ENCODE assay signal across 22 cellular contexts in the genomic region with DNA sequence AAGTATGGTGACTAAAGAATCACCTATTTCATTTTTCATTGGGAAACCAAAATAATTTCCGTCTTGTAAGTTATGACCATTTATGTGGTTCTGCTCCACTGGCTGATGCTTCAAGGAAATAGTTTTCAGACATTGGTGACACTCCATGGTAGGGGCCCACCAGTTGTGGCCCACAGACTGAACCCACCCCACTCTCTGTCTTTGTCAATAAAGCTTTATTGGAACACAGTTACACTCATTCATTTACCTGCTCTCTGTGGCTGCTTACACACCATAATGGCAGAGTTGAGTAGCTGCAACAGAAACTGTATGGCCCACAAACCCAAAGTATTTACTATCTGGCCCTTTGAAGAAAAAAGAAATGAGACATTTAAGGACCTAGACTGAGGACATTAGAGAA.
"Had no signal": no experiment of that assay in that cellular context is flagged by ENCODE, and none has a peak within 500 bp of the region (broad histone marks: within the 10 kb centered on the region; RNA-seq: fewer than 3 reads in every experiment).

No MANE protein-coding gene starts in this region.

- H3K27me3 ChIP-seq: brain microvascular endothelial cell, cardiac muscle cell had no signal

- H3K9me3 ChIP-seq: MG63 had no signal

- H3K27ac Mint-ChIP-seq: activated CD4-positive, alpha-beta memory T cell treated with anti-CD3 and anti-CD28 coated beads, Interleukin-2, amount 10 ng/mL, durations not matched to agents 7 days and 5 days; activated CD4-positive, alpha-beta T cell treated with anti-CD3 and anti-CD28 coated beads, Interleukin-2, amount 10 ng/mL, durations not matched to agents 7 days and 5 days; activated naive CD4-positive, alpha-beta T cell treated with anti-CD3 and anti-CD28 coated beads for 36 hours; activated naive CD8-positive, alpha-beta T cell; activated T-cell treated with anti-CD3 and anti-CD28 coated beads, Interleukin-2, amount 50 U/mL, for 24 hours; T-helper 17 cell had no signal

- H3K27me3 Mint-ChIP-seq: activated CD4-positive, alpha-beta memory T cell treated with anti-CD3 and anti-CD28 coated beads, Interleukin-2, amount 10 ng/mL, durations not matched to agents 7 days and 5 days; activated CD4-positive, alpha-beta T cell treated with anti-CD3 and anti-CD28 coated beads, Interleukin-2, amount 10 ng/mL, durations not matched to agents 7 days and 5 days; activated naive CD8-positive, alpha-beta T cell; activated T-cell treated with anti-CD3 and anti-CD28 coated beads, Interleukin-2, amount 50 U/mL, for 24 hours had no signal

- H3K27ac ChIP-seq: brain microvascular endothelial cell, cardiac muscle cell had no signal

- DNase-seq: activated CD4-positive, alpha-beta memory T cell treated with anti-CD3 and anti-CD28 coated beads, Interleukin-2, amount 10 ng/mL, durations not matched to agents 7 days and 5 days; activated CD4-positive, alpha-beta T cell treated with anti-CD3 and anti-CD28 coated beads, Interleukin-2, amount 10 ng/mL, durations not matched to agents 7 days and 5 days; activated CD4-positive, CD25-positive, alpha-beta regulatory T cell; activated CD8-positive, alpha-beta memory T cell treated with anti-CD3 and anti-CD28 coated beads, Interleukin-2, amount 50 U/mL, for 48 hours; activated effector memory CD4-positive, alpha-beta T cell treated with anti-CD3 and anti-CD28 coated beads, Interleukin-2, amount 50 U/mL, for 16 hours; activated naive CD4-positive, alpha-beta T cell treated with anti-CD3 and anti-CD28 coated beads for 36 hours; activated T-cell treated with anti-CD3 and anti-CD28 coated beads, Interleukin-2, amount 50 U/mL, for 24 hours; amygdala; brain microvascular endothelial cell; MG63; NCI-H1092 treated with DMSO at 0.1 percent for 48 hours; NCI-H1417 treated with DMSO at 0.1 percent for 48 hours; NCI-H1694 treated with DMSO at 0.1 percent for 48 hours; NCI-H2029 treated with DMSO at 0.1 percent for 48 hours; NCI-H510A treated with DMSO at 0.1 percent for 48 hours; PC-3; SHP77 treated with DMSO at 0.1 percent for 48 hours; T-helper 17 cell; T-helper 9 cell had no signal

- H3K4me3 ChIP-seq: cardiac muscle cell, MG63 had no signal

- H3K4me1 Mint-ChIP-seq: activated CD4-positive, alpha-beta memory T cell treated with anti-CD3 and anti-CD28 coated beads, Interleukin-2, amount 10 ng/mL, durations not matched to agents 7 days and 5 days; activated CD4-positive, alpha-beta T cell treated with anti-CD3 and anti-CD28 coated beads, Interleukin-2, amount 10 ng/mL, durations not matched to agents 7 days and 5 days; T-helper 17 cell had no signal

- H3K9me3 Mint-ChIP-seq: activated CD4-positive, alpha-beta memory T cell treated with anti-CD3 and anti-CD28 coated beads, Interleukin-2, amount 10 ng/mL, durations not matched to agents 7 days and 5 days; activated CD4-positive, alpha-beta T cell treated with anti-CD3 and anti-CD28 coated beads, Interleukin-2, amount 10 ng/mL, durations not matched to agents 7 days and 5 days; activated naive CD4-positive, alpha-beta T cell treated with anti-CD3 and anti-CD28 coated beads for 36 hours; activated T-cell treated with anti-CD3 and anti-CD28 coated beads, Interleukin-2, amount 50 U/mL, for 24 hours had no signal

- H3K4me3 Mint-ChIP-seq: activated CD4-positive, alpha-beta memory T cell treated with anti-CD3 and anti-CD28 coated beads, Interleukin-2, amount 10 ng/mL, durations not matched to agents 7 days and 5 days; activated CD4-positive, alpha-beta T cell treated with anti-CD3 and anti-CD28 coated beads, Interleukin-2, amount 10 ng/mL, durations not matched to agents 7 days and 5 days; activated naive CD4-positive, alpha-beta T cell treated with anti-CD3 and anti-CD28 coated beads for 36 hours; activated naive CD8-positive, alpha-beta T cell; activated T-cell treated with anti-CD3 and anti-CD28 coated beads, Interleukin-2, amount 50 U/mL, for 24 hours; T-helper 17 cell had no signal

- FAIRE-seq: astrocyte had no signal

- H3K36me3 ChIP-seq: brain microvascular endothelial cell, cardiac muscle cell, MG63 had no signal

- ATAC-seq: PC-3, T-helper 17 cell had no signal
